ENCODE assay signal across 1 cellular context in genomic region chr17:51000835-51001638, GRCh38.
TF ChIP-seq lines count a peak whose summit lies in the region.

No MANE protein-coding gene starts in this region.

TF ChIP-seq in H1, 55 proteins besides CTCF, POLR2A, EP300 and RAD21 (continued from another document):
- TF ChIP-seq CHD7 (IDR thresholded peaks at IDR 0.05; ENCODE audit: insufficient replicate concordance, low read length): no peak
- TF ChIP-seq BACH1 (IDR thresholded peaks at IDR 0.05; ENCODE audit: low read length): no peak
- TF ChIP-seq SIX5 (IDR thresholded peaks at IDR 0.05; ENCODE audit: low read depth, low read length): no peak
- TF ChIP-seq HDAC2 (IDR thresholded peaks at IDR 0.05; ENCODE audit: borderline replicate concordance in 1 of 2, low read depth in 2 of 2, low read length in 2 of 2): no peak
- TF ChIP-seq HDAC6 (IDR thresholded peaks at IDR 0.05; ENCODE audit: low read depth, low read length): no peak
- TF ChIP-seq TCF12 (IDR thresholded peaks at IDR 0.05; ENCODE audit: low read depth, low read length): no peak
- TF ChIP-seq ZNF274 (IDR thresholded peaks at IDR 0.05; ENCODE audit: borderline replicate concordance, extremely low read depth, low read length): no peak
- TF ChIP-seq JUN (IDR thresholded peaks at IDR 0.05; ENCODE audit: low read depth, low read length): no peak
